Comparison of ENCODE assay signal across 13 cellular contexts in the genomic region with DNA sequence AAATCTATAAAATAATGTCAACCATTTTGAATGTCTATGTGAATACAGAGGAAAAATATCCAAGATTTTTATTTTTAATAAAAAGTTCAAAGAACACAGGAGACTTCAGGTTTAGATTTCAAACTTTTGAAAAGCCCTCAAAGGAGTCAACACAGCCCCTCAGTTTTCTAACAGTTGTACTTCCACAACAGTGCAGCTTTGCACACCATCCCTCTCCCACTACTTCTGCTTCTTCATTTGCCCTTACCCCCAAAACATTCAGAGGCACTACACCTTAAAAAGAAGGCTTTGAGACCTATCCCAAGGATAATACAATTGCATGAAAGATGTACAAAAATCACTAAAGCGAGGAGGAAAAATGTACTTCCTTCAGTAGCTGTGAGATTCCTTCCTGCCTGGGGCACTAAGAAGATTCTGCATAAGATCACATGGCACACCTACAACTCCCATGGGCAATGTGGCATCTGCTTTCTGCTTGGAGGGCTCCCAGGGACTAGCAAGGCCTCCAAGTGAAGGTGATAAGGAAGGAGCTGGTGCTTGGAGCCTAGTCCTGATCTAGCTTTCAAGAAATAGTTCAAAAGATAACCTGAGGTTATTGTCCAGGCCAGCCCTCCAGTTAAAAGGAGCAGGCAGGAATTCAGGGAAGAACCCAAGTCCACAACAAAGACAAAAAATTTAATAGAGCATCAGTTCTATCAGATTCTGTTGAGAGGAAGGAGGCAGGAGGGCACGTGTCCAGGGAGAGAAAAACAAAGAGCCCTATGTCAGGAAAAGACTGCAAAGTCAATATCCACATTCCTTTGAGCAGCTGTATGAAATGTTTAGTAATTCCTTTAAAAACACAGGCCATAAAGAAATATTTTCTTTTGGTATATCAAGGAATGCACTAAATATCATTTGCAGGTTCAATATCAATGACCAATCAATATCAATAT. TPM values are rescaled to one million over a fixed set of nuclear protein-coding genes. Genes with fewer than 3 reads are reported as not detected.
A peak's percentile ranks its signal among the peaks of the same experiment; 100 is the strongest.
DNase-seq lines count a peak whose midpoint lies in the region; ATAC-seq and TF ChIP-seq lines count a peak whose summit lies in the region.
"Had no signal": no experiment of that assay in that cellular context is flagged by ENCODE, and none has a peak within 500 bp of the region (broad histone marks: within the 10 kb centered on the region; RNA-seq: fewer than 3 reads in every experiment).

No MANE protein-coding gene starts in this region.

- H3K4me2 ChIP-seq in neural progenitor cell: no peak overlapping the region

- H3K4me3 ChIP-seq in neural progenitor cell (no peak overlapping the region), vagina (no peak overlapping the region)
- H3K4me3 ChIP-seq: MG63 had no signal

- no peaks in the 10 kb centered on the region for H4K20me1 ChIP-seq in neural progenitor cell (ENCODE audit: low read depth)

- peak; percentile 25 for DNase-seq in D341Med (ENCODE audit: low spot score)
- DNase-seq in neural progenitor cell (ENCODE audit: low spot score): no peak
- DNase-seq in DMS114 treated with DMSO at 0.1 percent for 48 hours (lab: John Stamatoyannopoulos, UW; ENCODE audit: unreplicated experiment): no peak
- no peak for DNase-seq in vagina (ENCODE audit: extremely low spot score in 2 of 2)
- DNase-seq in HPDE6-E6E7 (ENCODE audit: extremely low spot score): no peak
- DNase-seq: activated CD4-positive, alpha-beta T cell treated with anti-CD3 and anti-CD28 coated beads, Interleukin-2, amount 50 U/mL, for 1 hour; amniotic stem cell; endodermal cell; MG63; SHP77 treated with DMSO at 0.1 percent for 48 hours had no signal

- no peaks in the 10 kb centered on the region for H3K79me2 ChIP-seq in neural progenitor cell (ENCODE audit: low read depth)

- H2AFZ ChIP-seq in neural progenitor cell (replicated peaks): peak overlapping the region; percentile 13

- H3K36me3 ChIP-seq in neural progenitor cell: no peaks in the 10 kb centered on the region
- no peaks in the 10 kb centered on the region for H3K36me3 ChIP-seq in vagina
- H3K36me3 ChIP-seq: MG63 had no signal

- TF ChIP-seq POLR2A in vagina (IDR thresholded peaks at IDR 0.05): no peak

- no peak overlapping the region for H3K4me3 Mint-ChIP-seq in neural progenitor cell
- H3K4me3 Mint-ChIP-seq: endodermal cell had no signal

- H3K9me3 Mint-ChIP-seq in neural progenitor cell: no peaks in the 10 kb centered on the region
- H3K9me3 Mint-ChIP-seq: endodermal cell had no signal

- intact Hi-C loops in vagina (cut with DNase I): no loop called here

- H3K36me3 Mint-ChIP-seq in neural progenitor cell: no peaks in the 10 kb centered on the region

- H3K9me3 ChIP-seq in neural progenitor cell (ENCODE audit: low read depth) (no peaks in the 10 kb centered on the region), vagina (no peaks in the 10 kb centered on the region)
- H3K9me3 ChIP-seq: MG63 had no signal

- TF ChIP-seq CTCF in neural progenitor cell (IDR thresholded peaks at IDR 0.05) (no peak), vagina (IDR thresholded peaks at IDR 0.05) (no peak)

- no peak overlapping the region for H3K27ac Mint-ChIP-seq in neural progenitor cell
- H3K27ac Mint-ChIP-seq: endodermal cell had no signal

- H3K4me1 Mint-ChIP-seq in neural progenitor cell: peaks cover 6% of the 10 kb centered on the region

- H3K27me3 Mint-ChIP-seq in neural progenitor cell (ENCODE audit: insufficient read depth, low read depth): no peaks in the 10 kb centered on the region

- H3K27me3 ChIP-seq in neural progenitor cell: no peaks in the 10 kb centered on the region
- H3K27me3 ChIP-seq in vagina: no peaks in the 10 kb centered on the region
- H3K27me3 ChIP-seq: MG63 had no signal

- no peak overlapping the region for H3K9ac ChIP-seq in neural progenitor cell

- H3F3A ChIP-seq in neural progenitor cell (ENCODE audit: low read depth): no peaks in the 10 kb centered on the region

- H3K27ac ChIP-seq in cingulate gyrus (ENCODE audit: low read depth, low read length): peak overlapping the region; percentile 87
- H3K27ac ChIP-seq in neural progenitor cell: no peak overlapping the region
- no peak overlapping the region for H3K27ac ChIP-seq in vagina

- ATAC-seq in HG03460 (IDR thresholded peaks at IDR 0.05; ENCODE audit: unreplicated experiment) (peak; percentile 72), HG03139 (IDR thresholded peaks at IDR 0.05; ENCODE audit: unreplicated experiment) (no peak)

- H3K4me1 ChIP-seq in neural progenitor cell: no peaks in the 10 kb centered on the region
- H3K4me1 ChIP-seq in vagina: peaks cover 26% of the 10 kb centered on the region

RNA-seq across cellular contexts. Expression of a gene that starts 19.1 kb away (rescaled TPM):
- total RNA-seq in neural progenitor cell (ENCODE audit: low replicate concordance) (0.87 and 1.6 TPM in 2 replicates), vagina (52.8 TPM)

RNA-seq across cellular contexts. Expression of a gene that starts 56.2 kb away (rescaled TPM):
- total RNA-seq in neural progenitor cell (ENCODE audit: low replicate concordance) (not detected in 2 replicates), vagina (0.49 TPM)
- total RNA-seq: endodermal cell had no signal

Comparison
In these comparisons a context has a peak if more than half of its experiments do, and no peak if none do; other contexts are left out.
1. RNA of a gene that starts 19.1 kb away (total RNA-seq): 52.8 TPM in vagina (single experiment); 0.87 to 1.6 TPM in neural progenitor cell; every median in the first group is over 10 times any median in the second.